Comparison of ENCODE assay signal across 20 cellular contexts in the genomic region with DNA sequence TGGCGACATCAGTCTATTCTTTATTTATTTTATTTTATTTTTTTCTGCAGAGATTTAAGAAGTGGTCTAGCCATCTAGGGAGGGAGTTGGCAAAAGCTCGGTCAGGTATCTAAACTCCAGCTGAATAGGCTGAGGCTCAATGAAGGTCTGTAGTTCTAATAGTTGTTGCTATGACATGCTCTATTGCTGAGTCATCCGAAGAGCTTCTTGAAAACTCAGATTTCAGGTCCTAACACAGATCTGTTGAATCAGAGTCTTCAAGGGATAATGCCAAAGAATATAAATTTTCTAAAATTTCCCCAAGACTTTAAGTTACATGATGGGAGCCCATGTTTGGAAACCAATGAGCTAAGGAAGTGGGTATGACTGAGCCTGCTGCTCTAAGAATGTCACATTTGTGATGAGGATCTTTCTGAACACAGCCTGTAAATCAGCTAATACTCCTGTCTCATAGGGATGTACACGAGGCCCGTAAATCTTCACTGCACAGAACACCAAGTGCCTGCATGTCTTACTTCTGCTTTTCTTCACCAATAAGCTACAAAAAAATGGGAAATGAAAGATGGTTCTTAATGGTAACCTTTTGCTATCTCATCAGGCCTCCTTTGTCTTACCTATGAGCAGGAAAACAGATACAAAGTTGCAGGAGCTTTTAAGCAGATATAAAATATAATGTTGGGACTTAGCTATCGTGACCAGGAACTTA.
DNase-seq lines count a peak whose midpoint lies in the region; ATAC-seq lines count a peak whose summit lies in the region.
"Had no signal": no experiment of that assay in that cellular context is flagged by ENCODE, and none has a peak within 500 bp of the region (broad histone marks: within the 10 kb centered on the region; RNA-seq: fewer than 3 reads in every experiment).

No MANE protein-coding gene starts in this region.

- H3K9me3 Mint-ChIP-seq in stimulated activated naive B cell treated with anti-CD40 and anti-IgM and Interleukin-4, amounts not matched to agents 10 μg/mL and 1 μg/mL and 100 μg/mL, for 72 hours, result peaks cover 0 to 1% of the 10 kb centered on the region in 2 donors

- H4K20me1 ChIP-seq in Karpas-422 (ENCODE audit: insufficient read depth, low read depth, low read length), result no peaks in the 10 kb centered on the region

- H3K36me3 Mint-ChIP-seq in stimulated activated naive B cell treated with anti-CD40 and anti-IgM and Interleukin-4, amounts not matched to agents 10 μg/mL and 1 μg/mL and 100 μg/mL, for 72 hours, result no peaks in the 10 kb centered on the region

- no peak overlapping the region for H3K4me3 ChIP-seq in Karpas-422 (ENCODE audit: low read length)
- H3K4me3 ChIP-seq: uterus had no signal

- peak overlapping the region; percentile 39; the same call in 1 of the 2 replicates for H3K27ac ChIP-seq in Karpas-422 (ENCODE audit: low read length)
- H3K27ac ChIP-seq: neutrophil, uterus had no signal

- H3K79me2 ChIP-seq in Karpas-422 (ENCODE audit: low read length), result no peaks in the 10 kb centered on the region

- no peaks in the 10 kb centered on the region for H3K9me2 ChIP-seq in Karpas-422 (replicated peaks; ENCODE audit: insufficient read depth, low read length)

- H3K4me3 Mint-ChIP-seq in stimulated activated naive B cell treated with anti-CD40 and anti-IgM and Interleukin-4, amounts not matched to agents 10 μg/mL and 1 μg/mL and 100 μg/mL, for 72 hours, result no peak overlapping the region
- H3K4me3 Mint-ChIP-seq: activated T-cell treated with anti-CD3 and anti-CD28 coated beads, Interleukin-2, amount 50 U/mL, for 72 hours; CD4-positive, alpha-beta T cell; central memory CD8-positive, alpha-beta T cell; stimulated activated naive CD8-positive, alpha-beta T cell treated with anti-CD3 and anti-CD28 coated beads, Interleukin-15, Interleukin-2, amounts not matched to agents 100 ng/mL and 50 ng/mL, for 24 hours had no signal

- no peak overlapping the region for H2AFZ ChIP-seq in Karpas-422 (ENCODE audit: low read length)

- no peak overlapping the region for H3K4me2 ChIP-seq in Karpas-422 (ENCODE audit: low read depth, low read length, poor library complexity, severe bottlenecking)

- no peaks in the 10 kb centered on the region for H3K9me3 ChIP-seq in Karpas-422 (ENCODE audit: low read length)
- H3K9me3 ChIP-seq: neutrophil, uterus had no signal

- no peaks in the 10 kb centered on the region for H3K27me3 Mint-ChIP-seq in stimulated activated naive B cell treated with anti-CD40 and anti-IgM and Interleukin-4, amounts not matched to agents 10 μg/mL and 1 μg/mL and 100 μg/mL, for 72 hours
- H3K27me3 Mint-ChIP-seq: CD4-positive, alpha-beta T cell; central memory CD8-positive, alpha-beta T cell; stimulated activated naive CD8-positive, alpha-beta T cell treated with anti-CD3 and anti-CD28 coated beads, Interleukin-15, Interleukin-2, amounts not matched to agents 100 ng/mL and 50 ng/mL, for 24 hours had no signal

- DNase-seq in SIG-M5 treated with dmso at 0.1 percent for 504 hours (lab: John Stamatoyannopoulos, UW; ENCODE audit: unreplicated experiment) (peak; percentile 42), SIG-M5 (lab: John Stamatoyannopoulos, UW) (no peak), Karpas-422 (peak; percentile 59), SKM-1 (lab: John Stamatoyannopoulos, UW; ENCODE audit: unreplicated experiment) (peak; percentile 34), NCI-H2227 (lab: John Stamatoyannopoulos, UW; ENCODE audit: unreplicated experiment) (no peak), HPDE6-E6E7 (ENCODE audit: extremely low spot score) (no peak), middle frontal gyrus (ENCODE audit: extremely low spot score, low spot score) (no peak)
- no peak for DNase-seq in stimulated activated naive B cell treated with anti-CD40 and anti-IgM and Interleukin-4, amounts not matched to agents 10 μg/mL and 1 μg/mL and 100 μg/mL, for 72 hours
- DNase-seq: activated T-cell treated with anti-CD3 and anti-CD28 coated beads, Interleukin-2, amount 50 U/mL, for 72 hours; CD4-positive, alpha-beta T cell; foreskin fibroblast; GF-D8; IMR-90; mesenchymal stem cell; NCI-H146; NCI-H510A treated with DMSO at 0.1 percent for 48 hours; uterus had no signal

- no peak overlapping the region for H3K27ac Mint-ChIP-seq in stimulated activated naive B cell treated with anti-CD40 and anti-IgM and Interleukin-4, amounts not matched to agents 10 μg/mL and 1 μg/mL and 100 μg/mL, for 72 hours
- H3K27ac Mint-ChIP-seq: activated T-cell treated with anti-CD3 and anti-CD28 coated beads, Interleukin-2, amount 50 U/mL, for 72 hours; CD4-positive, alpha-beta T cell; stimulated activated naive CD8-positive, alpha-beta T cell treated with anti-CD3 and anti-CD28 coated beads, Interleukin-15, Interleukin-2, amounts not matched to agents 100 ng/mL and 50 ng/mL, for 24 hours had no signal

- no peaks in the 10 kb centered on the region for H3K4me1 Mint-ChIP-seq in stimulated activated naive B cell treated with anti-CD40 and anti-IgM and Interleukin-4, amounts not matched to agents 10 μg/mL and 1 μg/mL and 100 μg/mL, for 72 hours
- H3K4me1 Mint-ChIP-seq: central memory CD8-positive, alpha-beta T cell had no signal

- ATAC-seq in stimulated activated naive B cell treated with anti-CD40 and anti-IgM and Interleukin-4, amounts not matched to agents 10 μg/mL and 1 μg/mL and 100 μg/mL, for 72 hours (replicated peaks), result peak; percentile 85 to 90
- ATAC-seq: activated T-cell treated with anti-CD3 and anti-CD28 coated beads, Interleukin-2, amount 50 U/mL, for 72 hours had no signal

- H3K9ac ChIP-seq in Karpas-422 (ENCODE audit: low read length), result no peak overlapping the region

- H3K4me1 ChIP-seq in Karpas-422 (ENCODE audit: low read length), result peaks cover 4% of the 10 kb centered on the region
- H3K4me1 ChIP-seq: uterus had no signal

- H3K36me3 ChIP-seq in Karpas-422 (ENCODE audit: insufficient read depth, low read length), result no peaks in the 10 kb centered on the region
- H3K36me3 ChIP-seq: neutrophil, uterus had no signal

- no peaks in the 10 kb centered on the region for H3K27me3 ChIP-seq in Karpas-422 (ENCODE audit: low read length)
- H3K27me3 ChIP-seq: neutrophil, uterus had no signal

Comparison
In these comparisons a context has a peak if more than half of its experiments do, and no peak if none do; other contexts are left out.
1. DNase-seq: peak in SIG-M5 treated with dmso at 0.1 percent for 504 hours (single experiment), Karpas-422 (single experiment) and SKM-1 (single experiment); none in SIG-M5 (single experiment), stimulated activated naive B cell treated with anti-CD40 and anti-IgM and Interleukin-4, amounts not matched to agents 10 μg/mL and 1 μg/mL and 100 μg/mL, for 72 hours (single experiment), NCI-H2227 (single experiment), HPDE6-E6E7 (single experiment) and middle frontal gyrus (single experiment).